18 cellular contexts compared by ENCODE assay signal in the genomic region with DNA sequence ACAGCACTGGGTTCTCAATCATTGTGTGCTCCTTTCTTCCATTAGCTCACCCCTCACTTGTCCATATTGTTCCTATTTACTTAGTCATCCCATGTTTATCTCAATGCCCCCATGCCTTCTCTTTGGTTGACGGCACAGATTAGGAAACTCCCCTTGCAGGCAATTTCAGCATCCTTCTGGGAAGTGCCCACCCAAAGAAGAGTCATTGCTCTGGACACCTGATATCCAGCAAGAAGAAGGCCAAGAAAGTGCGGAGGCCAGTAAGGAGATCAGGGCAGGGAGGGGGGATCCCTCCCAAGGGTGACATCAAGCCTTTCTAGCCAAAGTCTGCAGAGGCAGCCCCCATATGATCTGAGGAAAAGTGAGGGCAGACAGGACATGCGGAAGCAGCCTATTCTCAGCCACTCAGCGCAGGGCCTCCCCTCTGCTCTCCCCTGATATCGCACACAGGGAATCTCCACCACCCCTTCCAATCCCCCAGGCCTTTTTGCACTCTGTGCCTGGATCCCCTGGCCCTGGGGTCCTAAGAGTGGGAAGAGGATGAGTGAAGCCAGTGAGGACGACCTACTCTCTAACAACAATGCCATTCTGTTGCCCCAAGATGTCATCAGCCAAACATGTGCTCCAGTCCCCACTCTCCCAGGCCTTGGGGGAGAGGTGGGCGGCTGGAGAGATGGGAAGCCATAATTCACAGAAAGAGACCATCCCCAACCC. TPM values are rescaled to one million over a fixed set of nuclear protein-coding genes. Genes with fewer than 3 reads are reported as not detected.
A peak's percentile ranks its signal among the peaks of the same experiment; 100 is the strongest.
DNase-seq lines count a peak whose midpoint lies in the region; ATAC-seq and TF ChIP-seq lines count a peak whose summit lies in the region.
"Had no signal": no experiment of that assay in that cellular context is flagged by ENCODE, and none has a peak within 500 bp of the region (broad histone marks: within the 10 kb centered on the region; RNA-seq: fewer than 3 reads in every experiment).

No MANE protein-coding gene starts in this region.

- H3K36me3 ChIP-seq in upper lobe of right lung = no peaks in the 10 kb centered on the region
- H3K36me3 ChIP-seq: BLaER1 treated with 17β-estradiol and CSF1 and Interleukin-3, amounts not matched to agents 10 nM and 100 nM had no signal

- H3K27me3 ChIP-seq in upper lobe of right lung = peaks cover 4% of the 10 kb centered on the region
- H3K27me3 ChIP-seq: BLaER1 treated with 17β-estradiol and CSF1 and Interleukin-3, amounts not matched to agents 10 nM and 100 nM had no signal

- H3K27ac ChIP-seq in upper lobe of right lung = no peak overlapping the region
- H3K27ac ChIP-seq: BLaER1 treated with 17β-estradiol and CSF1 and Interleukin-3, amounts not matched to agents 10 nM and 100 nM had no signal

- intact Hi-C loops in upper lobe of right lung (cut with DNase I) = no loop called here

- no peaks in the 10 kb centered on the region for H3K9me3 Mint-ChIP-seq in activated T-cell treated with anti-CD3 and anti-CD28 coated beads, Interleukin-2, amount 50 U/mL, for 24 hours
- H3K9me3 Mint-ChIP-seq in chondrocyte (ENCODE audit: low read depth) (no peaks in the 10 kb centered on the region), nephron (no peaks in the 10 kb centered on the region)
- no peaks in the 10 kb centered on the region for H3K9me3 Mint-ChIP-seq in activated naive CD8-positive, alpha-beta T cell treated with anti-CD3 and anti-CD28 coated beads, Interleukin-2, amount 50 U/mL, for 24 hours

- no peak overlapping the region for H3K4me3 ChIP-seq in upper lobe of right lung
- H3K4me3 ChIP-seq: BLaER1 treated with 17β-estradiol and CSF1 and Interleukin-3, amounts not matched to agents 10 nM and 100 nM had no signal

- H3K36me3 Mint-ChIP-seq in activated T-cell treated with anti-CD3 and anti-CD28 coated beads, Interleukin-2, amount 50 U/mL, for 24 hours (ENCODE audit: low read depth) = no peaks in the 10 kb centered on the region
- H3K36me3 Mint-ChIP-seq in chondrocyte (ENCODE audit: low read depth) (no peaks in the 10 kb centered on the region), nephron (ENCODE audit: low read depth) (no peaks in the 10 kb centered on the region)
- H3K36me3 Mint-ChIP-seq in activated naive CD8-positive, alpha-beta T cell treated with anti-CD3 and anti-CD28 coated beads, Interleukin-2, amount 50 U/mL, for 24 hours (ENCODE audit: low read depth) = no peaks in the 10 kb centered on the region

- TF ChIP-seq CTCF in chondrocyte (IDR thresholded peaks at IDR 0.05) (no peak), nephron (IDR thresholded peaks at IDR 0.05; ENCODE audit: unreplicated experiment in 3 of 3) (no peak), upper lobe of right lung (IDR thresholded peaks at IDR 0.05) (no peak)

- no peak overlapping the region for H3K4me3 Mint-ChIP-seq in activated T-cell treated with anti-CD3 and anti-CD28 coated beads, Interleukin-2, amount 50 U/mL, for 24 hours
- H3K4me3 Mint-ChIP-seq in chondrocyte (ENCODE audit: unreplicated experiment) (no peak overlapping the region), nephron (peak overlapping the region in 2 of 3 experiments; percentile 14 to 28)
- no peak overlapping the region for H3K4me3 Mint-ChIP-seq in activated naive CD8-positive, alpha-beta T cell treated with anti-CD3 and anti-CD28 coated beads, Interleukin-2, amount 50 U/mL, for 24 hours

- peak; percentile 19 for DNase-seq in activated T-cell treated with anti-CD3 and anti-CD28 coated beads, Interleukin-2, amount 50 U/mL, for 24 hours
- DNase-seq in activated T-cell treated with anti-CD3 and anti-CD28 coated beads for 4 hours = no peak
- peak; percentile 43 for DNase-seq in chondrocyte (ENCODE audit: low spot score)
- peak; percentile 36 for DNase-seq in upper lobe of right lung
- no peak for DNase-seq in activated naive CD8-positive, alpha-beta T cell treated with anti-CD3 and anti-CD28 coated beads, Interleukin-2, amount 50 U/mL, for 24 hours
- DNase-seq in COR-L47 (lab: John Stamatoyannopoulos, UW) = no peak
- DNase-seq: KG1, NCI-H1105 treated with DMSO at 0.1 percent for 48 hours, NCI-H187 treated with DMSO at 0.1 percent for 48 hours, NCI-H2171, NCI-H510A, NCI-H82 had no signal

- peaks cover 3% of the 10 kb centered on the region for H3K27me3 Mint-ChIP-seq in activated T-cell treated with anti-CD3 and anti-CD28 coated beads, Interleukin-2, amount 50 U/mL, for 24 hours
- H3K27me3 Mint-ChIP-seq in chondrocyte (ENCODE audit: low read depth) = peaks cover 31% of the 10 kb centered on the region
- peaks cover 16% of the 10 kb centered on the region for H3K27me3 Mint-ChIP-seq in nephron (ENCODE audit: low read depth)
- H3K27me3 Mint-ChIP-seq in activated naive CD8-positive, alpha-beta T cell treated with anti-CD3 and anti-CD28 coated beads, Interleukin-2, amount 50 U/mL, for 24 hours = no peaks in the 10 kb centered on the region

- ATAC-seq in upper lobe of right lung (no peak), GM21619 (IDR thresholded peaks at IDR 0.05; ENCODE audit: unreplicated experiment) (no peak)
- no peak for ATAC-seq in activated naive CD8-positive, alpha-beta T cell treated with anti-CD3 and anti-CD28 coated beads, Interleukin-2, amount 50 U/mL, for 24 hours

- no peak overlapping the region for H3K27ac Mint-ChIP-seq in activated T-cell treated with anti-CD3 and anti-CD28 coated beads, Interleukin-2, amount 50 U/mL, for 24 hours
- H3K27ac Mint-ChIP-seq in chondrocyte (ENCODE audit: unreplicated experiment) = no peak overlapping the region
- H3K27ac Mint-ChIP-seq in nephron = peak overlapping the region; percentile 33 to 79 (median 69)
- H3K27ac Mint-ChIP-seq in activated naive CD8-positive, alpha-beta T cell treated with anti-CD3 and anti-CD28 coated beads, Interleukin-2, amount 50 U/mL, for 24 hours = no peak overlapping the region

- H3K4me1 Mint-ChIP-seq in activated T-cell treated with anti-CD3 and anti-CD28 coated beads, Interleukin-2, amount 50 U/mL, for 24 hours (ENCODE audit: low read depth) = no peaks in the 10 kb centered on the region
- no peaks in the 10 kb centered on the region for H3K4me1 Mint-ChIP-seq in chondrocyte (ENCODE audit: low read depth)
- no peaks in the 10 kb centered on the region for H3K4me1 Mint-ChIP-seq in nephron
- H3K4me1 Mint-ChIP-seq in activated naive CD8-positive, alpha-beta T cell treated with anti-CD3 and anti-CD28 coated beads, Interleukin-2, amount 50 U/mL, for 24 hours = no peaks in the 10 kb centered on the region

- H3K4me1 ChIP-seq in upper lobe of right lung = no peaks in the 10 kb centered on the region

- H3K9me3 ChIP-seq in upper lobe of right lung = no peaks in the 10 kb centered on the region
- H3K9me3 ChIP-seq: BLaER1 treated with 17β-estradiol and CSF1 and Interleukin-3, amounts not matched to agents 10 nM and 100 nM had no signal

RNA-seq across cellular contexts. Expression of gene TRPV6, which starts 1.8 kb away (rescaled TPM):
- total RNA-seq in chondrocyte (1.1 TPM in 1 of 3 replicates, not detected in the others), upper lobe of right lung (0.38 TPM)
- total RNA-seq: A172, H4 had no signal

RNA-seq across cellular contexts. Expression of gene EPHB6, which starts 28.9 kb away (rescaled TPM):
- total RNA-seq in chondrocyte (0.22 to 2.1 TPM (median 0.31 TPM) in 3 replicates), upper lobe of right lung (12.8 TPM)

RNA-seq across cellular contexts. Expression of gene TRPV5, which starts 49.8 kb away (rescaled TPM):
- total RNA-seq in chondrocyte (not detected in 3 replicates), upper lobe of right lung (not detected)
- total RNA-seq: H4, MCF 10A had no signal

RNA-seq across cellular contexts. Expression of gene LLCFC1, which starts 55.6 kb away (rescaled TPM):
- total RNA-seq in chondrocyte (not detected in 3 replicates), upper lobe of right lung (not detected)
- total RNA-seq: A172, H4, MCF 10A had no signal

Comparison
In these comparisons a context has a peak if more than half of its experiments do, and no peak if none do; other contexts are left out.
1. DNase-seq: peak in activated T-cell treated with anti-CD3 and anti-CD28 coated beads, Interleukin-2, amount 50 U/mL, for 24 hours (single experiment), chondrocyte (single experiment) and upper lobe of right lung (single experiment); none in activated T-cell treated with anti-CD3 and anti-CD28 coated beads for 4 hours (single experiment), activated naive CD8-positive, alpha-beta T cell treated with anti-CD3 and anti-CD28 coated beads, Interleukin-2, amount 50 U/mL, for 24 hours (single experiment) and COR-L47 (single experiment).
2. H3K27ac Mint-ChIP-seq: peak in nephron (3 of 3); none in activated T-cell treated with anti-CD3 and anti-CD28 coated beads, Interleukin-2, amount 50 U/mL, for 24 hours (single experiment), chondrocyte (single experiment) and activated naive CD8-positive, alpha-beta T cell treated with anti-CD3 and anti-CD28 coated beads, Interleukin-2, amount 50 U/mL, for 24 hours (single experiment).
3. H3K4me3 Mint-ChIP-seq: peak in nephron (2 of 3); none in activated T-cell treated with anti-CD3 and anti-CD28 coated beads, Interleukin-2, amount 50 U/mL, for 24 hours (single experiment), chondrocyte (single experiment) and activated naive CD8-positive, alpha-beta T cell treated with anti-CD3 and anti-CD28 coated beads, Interleukin-2, amount 50 U/mL, for 24 hours (single experiment).